29 cellular contexts compared by ENCODE assay signal in genomic region chr9:75895112-75895511, GRCh38.
"Had no signal": no experiment of that assay in that cellular context is flagged by ENCODE, and none has a peak within 500 bp of the region (broad histone marks: within the 10 kb centered on the region; RNA-seq: fewer than 3 reads in every experiment).

No MANE protein-coding gene starts in this region.

- H3K27ac ChIP-seq: colonic mucosa, esophagus muscularis mucosa, foreskin keratinocyte, gastroesophageal sphincter, heart right ventricle, spleen, thoracic aorta, tibial nerve, upper lobe of right lung, uterus had no signal

- H3K4me1 ChIP-seq: colonic mucosa, foreskin keratinocyte, uterus had no signal

- H3K27ac Mint-ChIP-seq: dendritic cell treated with granulocyte-macrophage colony-stimulating factor and Interleukin-4, amounts not matched to agents 40 ng/mL and 50 ng/mL, for 4 days; immature natural killer cell; memory B cell; mesothelial cell of epicardium; naive B cell; natural killer cell treated with Interleukin-12 subunit alpha and Interleukin-12 subunit beta and Interleukin-15 and Interleukin-18, amount 100 ng/mL, for 72 hours; stimulated activated naive B cell treated with anti-CD40 and anti-IgM and Interleukin-4, amounts not matched to agents 10 μg/mL and 1 μg/mL and 100 μg/mL, for 72 hours; stimulated activated naive CD8-positive, alpha-beta T cell treated with anti-CD3 and anti-CD28 coated beads, Interleukin-15, Interleukin-2, amounts not matched to agents 100 ng/mL and 50 ng/mL, for 24 hours had no signal

- H3K4me3 ChIP-seq: colonic mucosa, esophagus muscularis mucosa, gastroesophageal sphincter, lung, mucosa of descending colon, spleen, thoracic aorta, tibial nerve, upper lobe of right lung, uterus had no signal

- H3K36me3 ChIP-seq: colonic mucosa, esophagus muscularis mucosa, gastroesophageal sphincter, heart right ventricle, spleen, thoracic aorta, tibial nerve, upper lobe of right lung, uterus had no signal

- ATAC-seq: foreskin keratinocyte; gastroesophageal sphincter; heart right ventricle; mucosa of descending colon; natural killer cell treated with Interleukin-12 subunit alpha and Interleukin-12 subunit beta and Interleukin-15 and Interleukin-18, amount 100 ng/mL, for 72 hours; sciatic nerve; stimulated activated naive B cell treated with anti-CD40 and anti-IgM and Interleukin-4, amounts not matched to agents 10 μg/mL and 1 μg/mL and 100 μg/mL, for 72 hours; upper lobe of right lung had no signal

- H3K9me3 Mint-ChIP-seq: central memory CD8-positive, alpha-beta T cell; dendritic cell treated with granulocyte-macrophage colony-stimulating factor and Interleukin-4, amounts not matched to agents 40 ng/mL and 50 ng/mL, for 4 days; memory B cell; mesothelial cell of epicardium; natural killer cell treated with Interleukin-12 subunit alpha and Interleukin-12 subunit beta and Interleukin-15 and Interleukin-18, amount 100 ng/mL, for 72 hours; stimulated activated naive B cell treated with anti-CD40 and anti-IgM and Interleukin-4, amounts not matched to agents 10 μg/mL and 1 μg/mL and 100 μg/mL, for 72 hours; stimulated activated naive CD8-positive, alpha-beta T cell treated with anti-CD3 and anti-CD28 coated beads, Interleukin-15, Interleukin-2, amounts not matched to agents 100 ng/mL and 50 ng/mL, for 24 hours had no signal

- H3K4me3 Mint-ChIP-seq: central memory CD8-positive, alpha-beta T cell; dendritic cell treated with granulocyte-macrophage colony-stimulating factor and Interleukin-4, amounts not matched to agents 40 ng/mL and 50 ng/mL, for 4 days; immature natural killer cell; memory B cell; mesothelial cell of epicardium; naive B cell; natural killer cell treated with Interleukin-12 subunit alpha and Interleukin-12 subunit beta and Interleukin-15 and Interleukin-18, amount 100 ng/mL, for 72 hours; stimulated activated naive B cell treated with anti-CD40 and anti-IgM and Interleukin-4, amounts not matched to agents 10 μg/mL and 1 μg/mL and 100 μg/mL, for 72 hours; stimulated activated naive CD8-positive, alpha-beta T cell treated with anti-CD3 and anti-CD28 coated beads, Interleukin-15, Interleukin-2, amounts not matched to agents 100 ng/mL and 50 ng/mL, for 24 hours had no signal

- DNase-seq: colonic mucosa; effector memory CD4-positive, alpha-beta T cell; foreskin keratinocyte; heart right ventricle; hypothalamus; immature natural killer cell; islet precursor cell; mucosa of descending colon; naive B cell; nucleus accumbens; retina; spleen; stimulated activated CD4-positive, alpha-beta T cell treated with anti-CD3 and anti-CD28 coated beads, Interleukin-4, amount 100 ng/mL, for 4 hours; stimulated activated naive B cell treated with anti-CD40 and anti-IgM and Interleukin-4, amounts not matched to agents 10 μg/mL and 1 μg/mL and 100 μg/mL, for 72 hours; upper lobe of right lung; uterus had no signal

- H3K36me3 Mint-ChIP-seq: memory B cell; mesothelial cell of epicardium; natural killer cell treated with Interleukin-12 subunit alpha and Interleukin-12 subunit beta and Interleukin-15 and Interleukin-18, amount 100 ng/mL, for 72 hours; stimulated activated naive B cell treated with anti-CD40 and anti-IgM and Interleukin-4, amounts not matched to agents 10 μg/mL and 1 μg/mL and 100 μg/mL, for 72 hours had no signal

- H3K9me3 ChIP-seq: colonic mucosa, esophagus muscularis mucosa, gastroesophageal sphincter, heart right ventricle, mucosa of descending colon, spleen, thoracic aorta, tibial nerve, upper lobe of right lung, uterus had no signal

- FAIRE-seq: endothelial cell of umbilical vein had no signal

- H3K27me3 ChIP-seq: esophagus muscularis mucosa, gastroesophageal sphincter, tibial nerve, upper lobe of right lung, uterus had no signal
